ENCODE assay signal across 17 cellular contexts in the genomic region with DNA sequence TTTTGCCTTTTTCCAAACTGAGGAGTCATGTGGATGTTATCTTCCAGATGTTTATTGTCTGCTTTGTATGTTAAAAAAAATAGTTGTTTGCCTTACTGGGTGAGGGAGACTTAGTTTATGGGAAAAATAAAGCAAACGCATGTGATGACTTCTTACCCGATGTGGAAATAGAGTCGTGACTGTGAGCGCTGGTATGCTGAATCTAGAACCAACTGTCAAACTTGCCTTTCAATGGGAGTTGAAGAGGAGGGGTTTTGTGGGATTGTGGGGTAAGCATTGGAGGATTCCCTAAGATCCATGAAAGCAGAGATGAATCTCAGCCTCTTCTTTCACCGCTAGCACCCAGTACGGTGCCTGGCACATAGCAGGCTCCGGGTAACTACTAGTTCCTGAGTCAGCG. TPM values are rescaled to one million over a fixed set of nuclear protein-coding genes. Genes with fewer than 3 reads are reported as not detected.
DNase-seq lines count a peak whose midpoint lies in the region; ATAC-seq, FAIRE-seq and TF ChIP-seq lines count a peak whose summit lies in the region.
"Had no signal": no experiment of that assay in that cellular context is flagged by ENCODE, and none has a peak within 500 bp of the region (broad histone marks: within the 10 kb centered on the region; RNA-seq: fewer than 3 reads in every experiment).

No MANE protein-coding gene starts in this region.

- DNase-seq in HepG2 (ENCODE audit: low spot score) (no peak), right lobe of liver (no peak), RWPE1 (ENCODE audit: low spot score) (no peak), fibroblast of lung (ENCODE audit: low read depth in 2 of 2) (peak in 1 of 2 donors; percentile 97), cardiac septum (ENCODE audit: low spot score) (no peak), GM13976 (ENCODE audit: low spot score) (no peak)
- no peak for DNase-seq in naive thymus-derived CD8-positive, alpha-beta T cell
- DNase-seq: CD8-positive, alpha-beta memory T cell; DND-41; NCI-H1436; NCI-H2081; NCI-H524; RPMI8226 had no signal

- H3K27me3 ChIP-seq in HepG2 (ENCODE audit: control insufficient read depth in 1 of 2, insufficient read depth in 2 of 2, low read length in 2 of 2) (no peaks in the 10 kb centered on the region; a peak in 1 of 5 replicates), right lobe of liver (no peaks in the 10 kb centered on the region), fibroblast of lung (ENCODE audit: control insufficient read depth, insufficient read depth, low read length) (no peaks in the 10 kb centered on the region)

- no peak for TF ChIP-seq POLR2A in HepG2 (IDR thresholded peaks at IDR 0.05; ENCODE audit: insufficient read depth in 1 of 2, low read depth in 2 of 2, low read length in 2 of 2)
- no peak for TF ChIP-seq POLR2A in right lobe of liver (IDR thresholded peaks at IDR 0.05)

- H3K9ac ChIP-seq in HepG2 (ENCODE audit: insufficient read depth, low read depth, low read length) (no peak overlapping the region), fibroblast of lung (ENCODE audit: insufficient read depth, low read length) (no peak overlapping the region)
- H3K9ac ChIP-seq: BLaER1 had no signal

- H3K4me1 ChIP-seq in HepG2 (ENCODE audit: insufficient read depth, low read length) (peaks cover 34% of the 10 kb centered on the region), right lobe of liver (peaks cover 0 to 24% (median 7%) of the 10 kb centered on the region in 4 donors), fibroblast of lung (ENCODE audit: control insufficient read depth, extremely low read depth, insufficient read depth, low read length) (peaks cover 3% of the 10 kb centered on the region)

- no peak for ATAC-seq in HepG2
- ATAC-seq in right lobe of liver: no peak
- ATAC-seq in HG02623 (IDR thresholded peaks at IDR 0.05; ENCODE audit: unreplicated experiment): no peak
- no peak for ATAC-seq in naive thymus-derived CD8-positive, alpha-beta T cell

- CTCF ChIA-PET in HepG2 (lab: Yijun Ruan, JAX; ENCODE audit: low intra/inter-chr PET ratio, low total read pairs): no interaction called here
- CTCF ChIA-PET in RWPE1 (lab: Yijun Ruan, JAX): interaction anchor here (0.8 kb wide), 1 partner anchor 19 kb away, joined by 7 read pairs; no protein-coding TSS in a partner anchor

- peaks cover 0 to 3% (median 0%) of the 10 kb centered on the region in 3 donors for H3K36me3 Mint-ChIP-seq in naive thymus-derived CD8-positive, alpha-beta T cell
- H3K36me3 Mint-ChIP-seq: IgD-negative memory B cell had no signal

- 98% methylated on average over 8 of the region's 8 CpGs for WGBS in HepG2 (ENCODE audit: low lambda C conversion rate)
- WGBS in right lobe of liver (ENCODE audit: insufficient coverage, low coverage, low lambda C conversion rate, missing lambda C conversion rate): 91% methylated on average over 8 of the region's 8 CpGs

- H3K79me2 ChIP-seq in HepG2 (ENCODE audit: insufficient read depth, low read length) (peaks cover 92% of the 10 kb centered on the region), fibroblast of lung (ENCODE audit: control insufficient read depth, insufficient read depth, low read length) (peaks cover 80% of the 10 kb centered on the region)

- in situ Hi-C loops in HepG2 (cut with HindIII; ENCODE audit: extremely low pct_ligation_motif_present, low pct_unique_long_range_greater_than_20kb): no loop called here
- in situ Hi-C loops in GM13976 (cut with MboI; ENCODE audit: low sequenced_read_pairs, unreplicated experiment): no loop called here

- TF ChIP-seq EP300 in HepG2 (IDR thresholded peaks at IDR 0.05; ENCODE audit: low read depth in 2 of 2, low read length in 2 of 2): no peak
- no peak for TF ChIP-seq EP300 in HepG2 (CRISPR knock-in tag; IDR thresholded peaks at IDR 0.05; ENCODE audit: borderline replicate concordance)

- H4K20me1 ChIP-seq in HepG2 (ENCODE audit: insufficient read depth, low read length): no peaks in the 10 kb centered on the region
- H4K20me1 ChIP-seq in fibroblast of lung (ENCODE audit: control insufficient read depth, extremely low read depth, insufficient read depth, low read length): no peaks in the 10 kb centered on the region
- H4K20me1 ChIP-seq: BLaER1 had no signal

- no peak overlapping the region for H3K4me3 Mint-ChIP-seq in naive thymus-derived CD8-positive, alpha-beta T cell
- H3K4me3 Mint-ChIP-seq: IgD-negative memory B cell had no signal

- POLR2A ChIA-PET in HepG2 (lab: Yijun Ruan, JAX): interaction anchor here (1.2 to 1.6 kb wide), 2 partner anchors 19 to 115 kb away, joined by 4 read pairs; a partner anchor contains a TSS
- POLR2A ChIA-PET in RWPE1 (lab: Yijun Ruan, JAX; ENCODE audit: low non-redundant PET): no interaction called here
- POLR2A ChIA-PET in naive thymus-derived CD8-positive, alpha-beta T cell (lab: Charles Lee): no interaction called here

- no peaks in the 10 kb centered on the region for H3K9me3 ChIP-seq in HepG2 (ENCODE audit: low read length)
- H3K9me3 ChIP-seq in right lobe of liver: no peaks in the 10 kb centered on the region
- no peaks in the 10 kb centered on the region for H3K9me3 ChIP-seq in fibroblast of lung (ENCODE audit: control insufficient read depth, insufficient read depth, low read depth, low read length)
- H3K9me3 ChIP-seq: BLaER1 had no signal

- FAIRE-seq in HepG2 (lab: Jason Lieb, UNC): no peak

- H2AFZ ChIP-seq in HepG2 (ENCODE audit: low read length) (no peak overlapping the region), fibroblast of lung (ENCODE audit: low read length) (no peak overlapping the region)

- TF ChIP-seq CTCF in HepG2 (CRISPR knock-in tag; IDR thresholded peaks at IDR 0.05) (no peak), right lobe of liver (IDR thresholded peaks at IDR 0.05) (no peak), RWPE1 (conservative IDR thresholded peaks at IDR 0.05; ENCODE audit: low read depth) (no peak), fibroblast of lung (conservative IDR thresholded peaks at IDR 0.05 in 1 of 2, IDR thresholded peaks at IDR 0.05 in 1 of 2; ENCODE audit: low read depth in 1 of 2, low read length in 2 of 2) (no peak), GM13976 (IDR thresholded peaks at IDR 0.05; ENCODE audit: borderline replicate concordance, control extremely low read depth, extremely low read depth, insufficient read depth, missing control alignments) (no peak)

- peaks cover 1 to 7% (median 5%) of the 10 kb centered on the region in 4 donors for H3K4me1 Mint-ChIP-seq in naive thymus-derived CD8-positive, alpha-beta T cell

- intact Hi-C loops in HepG2 (cut with micrococcal nuclease; ENCODE audit: unreplicated experiment) (loop anchor here (10.0 kb wide), 1 partner anchor 1233 kb away; a partner anchor contains a TSS), right lobe of liver (cut with DNase I) (no loop called here), cardiac septum (cut with DNase I) (no loop called here)

- no peak overlapping the region for H3K27ac Mint-ChIP-seq in naive thymus-derived CD8-positive, alpha-beta T cell
- H3K27ac Mint-ChIP-seq: CD8-positive, alpha-beta memory T cell; IgD-negative memory B cell had no signal

- peaks cover 0 to 23% (median 15%) of the 10 kb centered on the region in 5 donors for H3K27me3 Mint-ChIP-seq in naive thymus-derived CD8-positive, alpha-beta T cell

- H3K27ac ChIP-seq in HepG2 (ENCODE audit: extremely low read length, insufficient read depth, low read length) (no peak overlapping the region), right lobe of liver (no peak overlapping the region), RWPE1 (peak overlapping the region; percentile 46), fibroblast of lung (ENCODE audit: insufficient read depth, low read length) (peak overlapping the region; percentile 51)
- H3K27ac ChIP-seq: BLaER1, SK-N-MC had no signal

- no peak overlapping the region for H3K4me2 ChIP-seq in HepG2 (ENCODE audit: low read depth, low read length)
- no peak overlapping the region for H3K4me2 ChIP-seq in fibroblast of lung (ENCODE audit: extremely low read depth, insufficient read depth, low read length)
- H3K4me2 ChIP-seq: BLaER1 had no signal

- H3K9me3 Mint-ChIP-seq in naive thymus-derived CD8-positive, alpha-beta T cell: no peaks in the 10 kb centered on the region
- H3K9me3 Mint-ChIP-seq: CD8-positive, alpha-beta memory T cell; IgD-negative memory B cell had no signal

- H3K36me3 ChIP-seq in HepG2 (replicated peaks in 1 of 2; ENCODE audit: control insufficient read depth in 1 of 2, insufficient read depth in 2 of 2, low read length in 2 of 2) (peaks cover 4 to 18% of the 10 kb centered on the region in 2 experiments; a peak in 2 of 5 replicates), right lobe of liver (no peaks in the 10 kb centered on the region), fibroblast of lung (ENCODE audit: control insufficient read depth, insufficient read depth, low read length) (no peaks in the 10 kb centered on the region)
- H3K36me3 ChIP-seq: BLaER1 had no signal

- no TSS peak for BruUV-seq in HepG2 (replicated peaks; lab: Mats Ljungman, UMichigan)

- H3K4me3 ChIP-seq in HepG2 (replicated peaks in 1 of 3; ENCODE audit: insufficient read depth in 1 of 3, low read depth in 2 of 3, low read length in 3 of 3) (no peak overlapping the region), right lobe of liver (no peak overlapping the region), fibroblast of lung (replicated peaks in 1 of 4; ENCODE audit: control extremely low read depth in 1 of 4, insufficient read depth in 1 of 4, low read depth in 3 of 4, low read length in 4 of 4) (no peak overlapping the region)
- H3K4me3 ChIP-seq: BLaER1, SK-N-MC had no signal

- TF ChIP-seq RAD21 in HepG2 (CRISPR knock-in tag; IDR thresholded peaks at IDR 0.05): no peak

RNA-seq across cellular contexts. Expression of a gene that starts 5.4 kb away (rescaled TPM):
- total RNA-seq in HepG2 (2016; rRNA removed; fragmentation: Illumina TruSeq; extraction: Trizol) (26.0 and 41.5 TPM in 2 replicates), right lobe of liver (10 to 100 TPM in 4 of 6 experiments, 1 to 10 TPM in 2; 7.6 to 22.8 (median 10.8) TPM), fibroblast of lung (44.4 and 53.7 TPM in 2 replicates), cardiac septum (3.8 TPM)
- total RNA-seq in HepG2 (2016; cell fraction: cytosol; rRNA removed; fragmentation: Illumina TruSeq; extraction: Trizol; ENCODE audit: low read depth): 23.2 and 25.3 TPM in 2 replicates
- total RNA-seq in HepG2 (2016; cell fraction: insoluble cytoplasmic fraction; rRNA removed; fragmentation: Illumina TruSeq; extraction: Trizol): 20.4 and 37.6 TPM in 2 replicates
- total RNA-seq in HepG2 (2016; cell fraction: membrane; rRNA removed; fragmentation: Illumina TruSeq; extraction: Trizol): 25.3 and 27.7 TPM in 2 replicates
- 42.3 and 54.4 TPM in 2 replicates for total RNA-seq in HepG2 (2016; cell fraction: nucleus; rRNA removed; fragmentation: Illumina TruSeq; extraction: Trizol)
- polyA plus RNA-seq in HepG2 (2011; rRNA removed) (17.5 and 23.2 TPM in 2 replicates), fibroblast of lung (21.5 and 35.2 TPM in 2 replicates)
- polyA plus RNA-seq in HepG2 (2011; cell fraction: cytosol; rRNA removed): 15.5 and 17.2 TPM in 2 replicates
- 27.8 and 35.0 TPM in 2 replicates for polyA plus RNA-seq in HepG2 (2011; cell fraction: nucleus; rRNA removed)
- polyA plus RNA-seq in HepG2 (2012): 16.7 and 19.0 TPM in 2 replicates
- polyA plus RNA-seq in HepG2 (2016; cell fraction: cytosol; fragmentation: Illumina TruSeq; extraction: Trizol; ENCODE audit: low read depth): 6.6 TPM in 2 replicates
- polyA plus RNA-seq in HepG2 (2016; cell fraction: insoluble cytoplasmic fraction; fragmentation: Illumina TruSeq; extraction: Trizol; ENCODE audit: low read depth): 17.6 TPM in 2 replicates
- polyA plus RNA-seq in HepG2 (2016; cell fraction: membrane; fragmentation: Illumina TruSeq; extraction: Trizol; ENCODE audit: low read depth): 12.8 and 13.8 TPM in 2 replicates
- polyA plus RNA-seq in HepG2 (2016; cell fraction: nucleus; fragmentation: Illumina TruSeq; extraction: Trizol; ENCODE audit: insufficient read depth, low read depth): 82.1 and 89.2 TPM in 2 replicates
- 3.6 and 20.0 TPM in 2 replicates for polyA minus RNA-seq in HepG2 (2011; rRNA and poly(A)+ RNA removed; ENCODE audit: low replicate concordance)
- 18.9 and 22.3 TPM in 2 replicates for polyA minus RNA-seq in HepG2 (2011; cell fraction: cytosol; rRNA and poly(A)+ RNA removed)
- polyA minus RNA-seq in HepG2 (2011; cell fraction: nucleus; rRNA and poly(A)+ RNA removed): 44.4 and 61.2 TPM in 2 replicates
- polyA plus RNA-seq in fibroblast of lung (2012): 16.5 and 26.9 TPM in 2 replicates
- polyA minus RNA-seq in fibroblast of lung (ENCODE audit: low replicate concordance): 5.6 and 7.2 TPM in 2 replicates
- total RNA-seq in naive thymus-derived CD8-positive, alpha-beta T cell: 1 to 10 TPM; 8.0 to 8.3 TPM
- 1 to 10 TPM; 2.9 to 3.6 (median 3.0) TPM for polyA plus RNA-seq in naive thymus-derived CD8-positive, alpha-beta T cell

Comparison
In these comparisons a context has a peak if more than half of its experiments do, and no peak if none do; other contexts are left out.
1. H3K27ac ChIP-seq: peak in RWPE1 (single experiment) and fibroblast of lung (single experiment); none in HepG2 (single experiment) and right lobe of liver (0 of 3).